2 cellular contexts compared by ENCODE assay signal in genomic region chr16:67988675-67989074, GRCh38.
TF ChIP-seq lines count a peak whose summit lies in the region.

No MANE protein-coding gene starts in this region.

TF ChIP-seq in IMR-90, 13 proteins besides CTCF, POLR2A, EP300 and RAD21:
- no peak for TF ChIP-seq MAFK (IDR thresholded peaks at IDR 0.05; ENCODE audit: low read depth, low read length)
- TF ChIP-seq, protein P1, sequence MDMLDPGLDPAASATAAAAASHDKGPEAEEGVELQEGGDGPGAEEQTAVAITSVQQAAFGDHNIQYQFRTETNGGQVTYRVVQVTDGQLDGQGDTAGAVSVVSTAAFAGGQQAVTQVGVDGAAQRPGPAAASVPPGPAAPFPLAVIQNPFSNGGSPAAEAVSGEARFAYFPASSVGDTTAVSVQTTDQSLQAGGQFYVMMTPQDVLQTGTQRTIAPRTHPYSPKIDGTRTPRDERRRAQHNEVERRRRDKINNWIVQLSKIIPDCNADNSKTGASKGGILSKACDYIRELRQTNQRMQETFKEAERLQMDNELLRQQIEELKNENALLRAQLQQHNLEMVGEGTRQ (IDR thresholded peaks at IDR 0.05; ENCODE audit: low read depth, low read length) = no peak
- TF ChIP-seq CEBPB (IDR thresholded peaks at IDR 0.05; ENCODE audit: low read depth, low read length) = no peak
- no peak for TF ChIP-seq SMC3 (IDR thresholded peaks at IDR 0.05; ENCODE audit: low read depth, low read length)
- TF ChIP-seq RCOR1 (IDR thresholded peaks at IDR 0.05; ENCODE audit: insufficient replicate concordance, low read length) = no peak
- TF ChIP-seq MAZ (IDR thresholded peaks at IDR 0.05; ENCODE audit: borderline replicate concordance, low read depth, low read length) = no peak
- TF ChIP-seq MXI1 (IDR thresholded peaks at IDR 0.05; ENCODE audit: borderline replicate concordance, low read depth, low read length) = no peak
- TF ChIP-seq, protein P2, sequence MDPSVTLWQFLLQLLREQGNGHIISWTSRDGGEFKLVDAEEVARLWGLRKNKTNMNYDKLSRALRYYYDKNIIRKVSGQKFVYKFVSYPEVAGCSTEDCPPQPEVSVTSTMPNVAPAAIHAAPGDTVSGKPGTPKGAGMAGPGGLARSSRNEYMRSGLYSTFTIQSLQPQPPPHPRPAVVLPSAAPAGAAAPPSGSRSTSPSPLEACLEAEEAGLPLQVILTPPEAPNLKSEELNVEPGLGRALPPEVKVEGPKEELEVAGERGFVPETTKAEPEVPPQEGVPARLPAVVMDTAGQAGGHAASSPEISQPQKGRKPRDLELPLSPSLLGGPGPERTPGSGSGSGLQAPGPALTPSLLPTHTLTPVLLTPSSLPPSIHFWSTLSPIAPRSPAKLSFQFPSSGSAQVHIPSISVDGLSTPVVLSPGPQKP (IDR thresholded peaks at IDR 0.05; ENCODE audit: borderline replicate concordance, low read depth, low read length) = no peak
- no peak for TF ChIP-seq CHD1 (IDR thresholded peaks at IDR 0.05; ENCODE audit: low read depth, low read length)
- no peak for TF ChIP-seq BHLHE40 (IDR thresholded peaks at IDR 0.05; ENCODE audit: low read depth, low read length)
- TF ChIP-seq NFE2L2 (IDR thresholded peaks at IDR 0.05; ENCODE audit: low read depth, low read length) = no peak
- no peak for TF ChIP-seq FOS (IDR thresholded peaks at IDR 0.05; ENCODE audit: low read depth, low read length)
- no peak for TF ChIP-seq RFX5 (IDR thresholded peaks at IDR 0.05; ENCODE audit: low read depth, low read length)

TF ChIP-seq in GM12878, 131 proteins besides CTCF, POLR2A, EP300 and RAD21:
- TF ChIP-seq HDGF (IDR thresholded peaks at IDR 0.05) (0 out of 2 replicates have a peak, but pooled peaks have one; percentile 19), KAT2A (conservative IDR thresholded peaks at IDR 0.05; ENCODE audit: control insufficient read depth, low read depth, low read length) (no peak)
